In genomic region chr2:38115216-38116012, GRCh38 we compare ENCODE assay signal across 8 cellular contexts. TPM values are rescaled to one million over a fixed set of nuclear protein-coding genes. Genes with fewer than 3 reads are reported as not detected.
DNase-seq lines count a peak whose midpoint lies in the region; ATAC-seq and TF ChIP-seq lines count a peak whose summit lies in the region.

No MANE protein-coding gene starts in this region.

- TF ChIP-seq CTCF in BJ (IDR thresholded peaks at IDR 0.05; ENCODE audit: insufficient read depth, low read depth, low read length) = peak; percentile 94
- peak; percentile 51 to 70 (median 67) for TF ChIP-seq CTCF in ascending aorta (IDR thresholded peaks at IDR 0.05)
- TF ChIP-seq CTCF in hepatocyte (IDR thresholded peaks at IDR 0.05; ENCODE audit: poor library complexity) = peak; percentile 92

- POLR2A ChIA-PET in BJ (lab: Charles Lee) = no interaction called here

- CTCF ChIA-PET in BJ (lab: Yijun Ruan, JAX) = interaction anchor here (0.5 to 1.5 kb wide), 32 partner anchors 8 to 720 kb away, joined by 3 to 11 read pairs (median 3); partner anchors contain the start of gene CYP1B1

- H3K27ac ChIP-seq in ascending aorta (no peak overlapping the region), hepatocyte (peak overlapping the region; percentile 0)

- no peak overlapping the region for H2AFZ ChIP-seq in hepatocyte

- H3K9me3 ChIP-seq in ascending aorta (no peaks in the 10 kb centered on the region), hepatocyte (ENCODE audit: low read depth) (no peaks in the 10 kb centered on the region)

- peak; percentile 53 for ATAC-seq in GM21423 (IDR thresholded peaks at IDR 0.05; ENCODE audit: unreplicated experiment)
- ATAC-seq in GM21515 (IDR thresholded peaks at IDR 0.05; ENCODE audit: unreplicated experiment) = no peak

- H4K20me1 ChIP-seq in hepatocyte (ENCODE audit: insufficient read depth, poor library complexity, severe bottlenecking) = no peaks in the 10 kb centered on the region

- no peaks in the 10 kb centered on the region for H3K9me2 ChIP-seq in hepatocyte (replicated peaks; ENCODE audit: insufficient read depth)

- H3K79me2 ChIP-seq in hepatocyte = no peaks in the 10 kb centered on the region

- 30% methylated on average over 8 of the region's 8 CpGs for WGBS in hepatocyte (ENCODE audit: low lambda C conversion rate, missing lambda C conversion rate)

- H3K4me3 ChIP-seq in BJ (ENCODE audit: low read depth, low read length) (no peak overlapping the region), ascending aorta (no peak overlapping the region), hepatocyte (no peak overlapping the region)

- H3K27me3 ChIP-seq in BJ (ENCODE audit: control insufficient read depth, insufficient read depth, low read length) = peaks cover 6% of the 10 kb centered on the region; the same call in 1 of the 2 replicates
- no peaks in the 10 kb centered on the region for H3K27me3 ChIP-seq in ascending aorta
- no peaks in the 10 kb centered on the region for H3K27me3 ChIP-seq in hepatocyte

- H3K4me1 ChIP-seq in ascending aorta = no peaks in the 10 kb centered on the region
- no peaks in the 10 kb centered on the region for H3K4me1 ChIP-seq in hepatocyte (ENCODE audit: insufficient read depth)

- no peak for DNase-seq in BJ (ENCODE audit: low read depth)
- peak; percentile 30 for DNase-seq in NCI-H128 (lab: John Stamatoyannopoulos, UW; ENCODE audit: unreplicated experiment)
- peak in 4 of 5 donors; percentile 6 to 67 (median 34) for DNase-seq in T-helper 1 cell
- peak in 1 of 2 donors; percentile 85 for DNase-seq in ascending aorta (ENCODE audit: low spot score in 2 of 2)
- peak; percentile 90 for DNase-seq in hepatocyte (ENCODE audit: low spot score)
- DNase-seq in stimulated activated CD4-positive, alpha-beta T cell treated with anti-CD3 and anti-CD28 coated beads, Interleukin-12 subunit alpha, Interleukin-12 subunit beta, amount 100 ng/mL, for 4 hours = peak; percentile 66

- H3K4me2 ChIP-seq in hepatocyte = no peak overlapping the region

- H3K36me3 ChIP-seq in BJ (ENCODE audit: control insufficient read depth, insufficient read depth, low read length) (no peaks in the 10 kb centered on the region), ascending aorta (no peaks in the 10 kb centered on the region), hepatocyte (replicated peaks; ENCODE audit: insufficient read depth, low read depth) (no peaks in the 10 kb centered on the region)

- intact Hi-C loops in ascending aorta (cut with DNase I) = no loop called here

RNA-seq across cellular contexts. Expression of gene CYP1B1, which starts 39.5 kb away (rescaled TPM):
- 1.4 and 1.8 TPM in 2 replicates for polyA plus RNA-seq in BJ (2011; rRNA removed)
- 3.0 and 3.3 TPM in 2 replicates for polyA minus RNA-seq in BJ (2011; rRNA and poly(A)+ RNA removed)
- total RNA-seq in ascending aorta = 148 TPM
- total RNA-seq in hepatocyte = 23.2 and 28.9 TPM in 2 replicates
- polyA plus RNA-seq in hepatocyte = 32.7 and 38.5 TPM in 2 replicates
